17 cellular contexts compared by ENCODE assay signal in genomic region chr12:70459786-70460185, GRCh38.
DNase-seq lines count a peak whose midpoint lies in the region; ATAC-seq lines count a peak whose summit lies in the region.
"Had no signal": no experiment of that assay in that cellular context is flagged by ENCODE, and none has a peak within 500 bp of the region (broad histone marks: within the 10 kb centered on the region; RNA-seq: fewer than 3 reads in every experiment).

No MANE protein-coding gene starts in this region.

- H3K36me3 Mint-ChIP-seq in stimulated activated memory B cell treated with anti-CD40 and anti-IgM and Interleukin-4, amounts not matched to agents 10 μg/mL and 1 μg/mL and 100 μg/mL, for 72 hours, result no peaks in the 10 kb centered on the region

- H3K9me3 Mint-ChIP-seq in stimulated activated memory B cell treated with anti-CD40 and anti-IgM and Interleukin-4, amounts not matched to agents 10 μg/mL and 1 μg/mL and 100 μg/mL, for 72 hours, result peaks cover 18% of the 10 kb centered on the region
- H3K9me3 Mint-ChIP-seq: central memory CD8-positive, alpha-beta T cell had no signal

- ATAC-seq in GM19025 (IDR thresholded peaks at IDR 0.05; ENCODE audit: low read depth, unreplicated experiment) (peak; percentile 81), HG02852 (IDR thresholded peaks at IDR 0.05; ENCODE audit: unreplicated experiment) (peak; percentile 77), HG03565 (IDR thresholded peaks at IDR 0.05; ENCODE audit: unreplicated experiment) (peak; percentile 91), GM19328 (IDR thresholded peaks at IDR 0.05; ENCODE audit: unreplicated experiment) (no peak)
- ATAC-seq in stimulated activated memory B cell treated with anti-CD40 and anti-IgM and Interleukin-4, amounts not matched to agents 10 μg/mL and 1 μg/mL and 100 μg/mL, for 72 hours, result peak; percentile 84
- ATAC-seq: K562 had no signal

- peaks cover 12% of the 10 kb centered on the region for H3K4me1 Mint-ChIP-seq in stimulated activated memory B cell treated with anti-CD40 and anti-IgM and Interleukin-4, amounts not matched to agents 10 μg/mL and 1 μg/mL and 100 μg/mL, for 72 hours
- H3K4me1 Mint-ChIP-seq: activated CD4-positive, alpha-beta memory T cell treated with anti-CD3 and anti-CD28 coated beads, Interleukin-2, amount 10 ng/mL, durations not matched to agents 7 days and 5 days; central memory CD8-positive, alpha-beta T cell had no signal

- peak overlapping the region; percentile 2 for H3K27ac Mint-ChIP-seq in stimulated activated memory B cell treated with anti-CD40 and anti-IgM and Interleukin-4, amounts not matched to agents 10 μg/mL and 1 μg/mL and 100 μg/mL, for 72 hours
- H3K27ac Mint-ChIP-seq: activated CD4-positive, alpha-beta memory T cell treated with anti-CD3 and anti-CD28 coated beads, Interleukin-2, amount 10 ng/mL, durations not matched to agents 7 days and 5 days; activated T-helper 2 cell treated with anti-CD3 and anti-CD28 coated beads, Interferon-gamma antibody, Interleukin-2, Interleukin-4, amounts not matched to agents 10 μg/mL and 5 μg/mL and 100 μg/mL, durations not matched to agents 14 hours and 24 hours and 36 hours had no signal

- H3K4me3 Mint-ChIP-seq in stimulated activated memory B cell treated with anti-CD40 and anti-IgM and Interleukin-4, amounts not matched to agents 10 μg/mL and 1 μg/mL and 100 μg/mL, for 72 hours, result no peak overlapping the region
- H3K4me3 Mint-ChIP-seq: activated CD4-positive, alpha-beta memory T cell treated with anti-CD3 and anti-CD28 coated beads, Interleukin-2, amount 10 ng/mL, durations not matched to agents 7 days and 5 days; central memory CD8-positive, alpha-beta T cell had no signal

- DNase-seq in SKM-1 treated with dmso at 0.1 percent for 144 hours (lab: John Stamatoyannopoulos, UW; ENCODE audit: unreplicated experiment) (no peak), RKO (ENCODE audit: low spot score) (no peak), hepatic stellate cell (ENCODE audit: low spot score) (no peak)
- DNase-seq: activated CD4-positive, alpha-beta memory T cell treated with anti-CD3 and anti-CD28 coated beads, Interleukin-2, amount 10 ng/mL, durations not matched to agents 7 days and 5 days; amniotic stem cell; DMS53; left ventricle myocardium inferior; NCI-H1417 treated with DMSO at 0.1 percent for 48 hours; posterior cingulate gyrus had no signal

- no peaks in the 10 kb centered on the region for H3K27me3 Mint-ChIP-seq in stimulated activated memory B cell treated with anti-CD40 and anti-IgM and Interleukin-4, amounts not matched to agents 10 μg/mL and 1 μg/mL and 100 μg/mL, for 72 hours
- H3K27me3 Mint-ChIP-seq: activated CD4-positive, alpha-beta memory T cell treated with anti-CD3 and anti-CD28 coated beads, Interleukin-2, amount 10 ng/mL, durations not matched to agents 7 days and 5 days had no signal
